ENCODE assay signal across 1 cellular context in the genomic region with DNA sequence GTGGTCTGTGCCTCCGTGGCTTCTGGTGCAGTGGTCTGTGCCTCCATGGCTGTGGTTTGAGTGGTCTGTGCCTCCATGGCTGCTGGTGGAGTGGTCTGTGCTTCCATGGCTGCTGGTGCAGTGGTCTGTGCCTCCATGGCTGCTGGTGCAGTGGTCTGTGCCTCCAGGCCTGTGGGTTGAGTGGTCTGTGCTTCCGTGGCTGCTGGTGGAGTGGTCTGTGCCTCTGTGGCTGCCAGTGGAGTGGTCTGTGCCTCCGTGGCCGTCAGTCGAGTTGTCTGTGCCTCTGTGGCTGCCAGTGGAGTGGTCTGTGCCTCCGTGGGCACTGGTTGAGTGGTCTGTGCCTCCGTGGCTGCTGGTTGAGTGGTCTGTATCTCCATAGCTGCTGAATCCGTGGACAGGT.
TF ChIP-seq lines count a peak whose summit lies in the region.

No MANE protein-coding gene starts in this region.

TF ChIP-seq in IMR-90, 13 proteins besides CTCF, POLR2A, EP300 and RAD21:
- TF ChIP-seq ELK1 (IDR thresholded peaks at IDR 0.05; ENCODE audit: borderline replicate concordance, low read depth, low read length): no peak
- no peak for TF ChIP-seq FOS (IDR thresholded peaks at IDR 0.05; ENCODE audit: low read depth, low read length)
- TF ChIP-seq MXI1 (IDR thresholded peaks at IDR 0.05; ENCODE audit: borderline replicate concordance, low read depth, low read length): no peak
- TF ChIP-seq CEBPB (IDR thresholded peaks at IDR 0.05; ENCODE audit: low read depth, low read length): no peak
- TF ChIP-seq MAZ (IDR thresholded peaks at IDR 0.05; ENCODE audit: borderline replicate concordance, low read depth, low read length): no peak
- no peak for TF ChIP-seq SMC3 (IDR thresholded peaks at IDR 0.05; ENCODE audit: low read depth, low read length)
- no peak for TF ChIP-seq RFX5 (IDR thresholded peaks at IDR 0.05; ENCODE audit: low read depth, low read length)
- TF ChIP-seq RCOR1 (IDR thresholded peaks at IDR 0.05; ENCODE audit: insufficient replicate concordance, low read length): no peak
- TF ChIP-seq NFE2L2 (IDR thresholded peaks at IDR 0.05; ENCODE audit: low read depth, low read length): no peak
- TF ChIP-seq BHLHE40 (IDR thresholded peaks at IDR 0.05; ENCODE audit: low read depth, low read length): no peak
- TF ChIP-seq MAFK (IDR thresholded peaks at IDR 0.05; ENCODE audit: low read depth, low read length): no peak
- TF ChIP-seq, protein P1, sequence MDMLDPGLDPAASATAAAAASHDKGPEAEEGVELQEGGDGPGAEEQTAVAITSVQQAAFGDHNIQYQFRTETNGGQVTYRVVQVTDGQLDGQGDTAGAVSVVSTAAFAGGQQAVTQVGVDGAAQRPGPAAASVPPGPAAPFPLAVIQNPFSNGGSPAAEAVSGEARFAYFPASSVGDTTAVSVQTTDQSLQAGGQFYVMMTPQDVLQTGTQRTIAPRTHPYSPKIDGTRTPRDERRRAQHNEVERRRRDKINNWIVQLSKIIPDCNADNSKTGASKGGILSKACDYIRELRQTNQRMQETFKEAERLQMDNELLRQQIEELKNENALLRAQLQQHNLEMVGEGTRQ (IDR thresholded peaks at IDR 0.05; ENCODE audit: low read depth, low read length): no peak
- TF ChIP-seq CHD1 (IDR thresholded peaks at IDR 0.05; ENCODE audit: low read depth, low read length): no peak
TF ChIP-seq in IMR-90: peak in this region for 0.
